Comparison of ENCODE assay signal across 14 cellular contexts in the genomic region with DNA sequence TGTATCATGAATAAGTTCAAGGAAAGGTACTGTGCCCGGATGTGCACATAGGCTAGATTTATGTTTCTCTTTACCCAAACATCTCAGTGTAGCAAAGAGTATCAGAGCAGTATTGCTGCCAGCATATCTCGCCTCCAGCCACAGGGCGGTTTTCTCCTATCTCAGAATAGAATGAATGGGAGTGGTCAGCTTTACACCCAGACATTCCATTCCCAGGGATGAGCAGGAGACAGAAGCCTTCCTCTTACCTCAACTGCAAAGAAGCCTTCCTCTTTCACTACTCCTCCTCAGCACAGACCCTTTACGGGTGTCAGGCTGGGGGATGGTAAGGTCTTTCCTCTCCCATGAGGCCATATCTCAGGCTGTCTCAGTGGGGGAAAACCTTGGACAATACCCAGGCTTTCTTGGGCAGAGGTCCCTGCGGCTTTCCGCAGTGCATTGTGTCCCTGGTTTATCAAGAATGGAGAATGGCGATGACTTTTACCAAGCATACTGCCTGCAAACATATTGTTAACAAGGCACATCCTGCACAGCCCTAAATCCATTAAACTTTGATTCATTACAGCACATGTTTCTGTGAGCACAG. TPM values are rescaled to one million over a fixed set of nuclear protein-coding genes. Genes with fewer than 3 reads are reported as not detected.
"Had no signal": no experiment of that assay in that cellular context is flagged by ENCODE, and none has a peak within 500 bp of the region (broad histone marks: within the 10 kb centered on the region; RNA-seq: fewer than 3 reads in every experiment).

No MANE protein-coding gene starts in this region.

RNA-seq across cellular contexts. Expression of gene ITLN2, which starts 7.3 kb away (rescaled TPM):
- total RNA-seq: aorta, cardiac muscle cell, cerebellum, dorsolateral prefrontal cortex, esophagus squamous epithelium, gastroesophageal sphincter, mucosa of descending colon, occipital lobe, psoas muscle, sigmoid colon, SJSA1, smooth muscle cell, thyroid gland, ureter had no signal
